ENCODE assay signal across 21 cellular contexts in genomic region chr7:67644149-67644548, GRCh38.
DNase-seq lines count a peak whose midpoint lies in the region; ATAC-seq and TF ChIP-seq lines count a peak whose summit lies in the region.
"Had no signal": no experiment of that assay in that cellular context is flagged by ENCODE, and none has a peak within 500 bp of the region (broad histone marks: within the 10 kb centered on the region; RNA-seq: fewer than 3 reads in every experiment).

No MANE protein-coding gene starts in this region.

- TF ChIP-seq CTCF in retinal pigment epithelial cell (conservative IDR thresholded peaks at IDR 0.05; ENCODE audit: low read depth, low read length): no peak

- H3K4me3 ChIP-seq in retinal pigment epithelial cell (ENCODE audit: low read length): no peak overlapping the region

- DNase-seq in NCI-H82 (lab: John Stamatoyannopoulos, UW) (peak; percentile 52), NCI-H82 treated with DMSO at 0.1 percent for 48 hours (lab: John Stamatoyannopoulos, UW; ENCODE audit: unreplicated experiment) (no peak), D341Med (ENCODE audit: low spot score) (peak; percentile 67), astrocyte of the hippocampus (ENCODE audit: low read depth, low spot score) (peak; percentile 5), retinal pigment epithelial cell (ENCODE audit: low read depth) (peak; percentile 3), NCI-H1436 treated with DMSO at 0.1 percent for 48 hours (lab: John Stamatoyannopoulos, UW) (no peak), SW 1271 (lab: John Stamatoyannopoulos, UW) (no peak)
- DNase-seq in stimulated activated naive CD8-positive, alpha-beta T cell treated with anti-CD3 and anti-CD28 coated beads, Interleukin-15, Interleukin-2, amounts not matched to agents 100 U/mL and 50 U/mL, for 24 hours: no peak
- DNase-seq: 8988T; BE2C; C1 segment of cervical spinal cord; CD4-positive, CD25-positive, alpha-beta regulatory T cell; CD8-positive, alpha-beta memory T cell; COR-L47; DMS79 treated with DMSO at 0.1 percent for 48 hours; GF-D8; GOT3; H7; HFFc6; IMR-90 had no signal

- ATAC-seq in stimulated activated naive CD8-positive, alpha-beta T cell treated with anti-CD3 and anti-CD28 coated beads, Interleukin-15, Interleukin-2, amounts not matched to agents 100 U/mL and 50 U/mL, for 24 hours: no peak
- ATAC-seq: HCT116 had no signal

Comparison
In these comparisons a context has a peak if more than half of its experiments do, and no peak if none do; other contexts are left out.
1. DNase-seq: peak in NCI-H82 (single experiment), D341Med (single experiment), astrocyte of the hippocampus (single experiment) and retinal pigment epithelial cell (single experiment); none in NCI-H82 treated with DMSO at 0.1 percent for 48 hours (single experiment), NCI-H1436 treated with DMSO at 0.1 percent for 48 hours (single experiment), stimulated activated naive CD8-positive, alpha-beta T cell treated with anti-CD3 and anti-CD28 coated beads, Interleukin-15, Interleukin-2, amounts not matched to agents 100 U/mL and 50 U/mL, for 24 hours (single experiment) and SW 1271 (0 of 2).